In genomic region chr4:170698334-170698733, GRCh38 we compare ENCODE assay signal across 14 cellular contexts.
DNase-seq lines count a peak whose midpoint lies in the region; ATAC-seq and TF ChIP-seq lines count a peak whose summit lies in the region.
"Had no signal": no experiment of that assay in that cellular context is flagged by ENCODE, and none has a peak within 500 bp of the region (broad histone marks: within the 10 kb centered on the region; RNA-seq: fewer than 3 reads in every experiment).

No MANE protein-coding gene starts in this region.

- no peaks in the 10 kb centered on the region for H3K4me1 Mint-ChIP-seq in HFFc6 (ENCODE audit: low read depth)
- H3K4me1 Mint-ChIP-seq: activated CD4-positive, alpha-beta T cell treated with anti-CD3 and anti-CD28 coated beads, Interleukin-2, amount 10 ng/mL, durations not matched to agents 24 days and 14 days had no signal

- peak overlapping the region; percentile 53 for H3K4me3 ChIP-seq in GM12865 (ENCODE audit: low read depth, low read length)
- H3K4me3 ChIP-seq: cardiac muscle cell had no signal

- DNase-seq in GM12865 (ENCODE audit: low read depth): peak; percentile 57
- DNase-seq in activated CD8-positive, alpha-beta memory T cell treated with anti-CD3 and anti-CD28 coated beads, Interleukin-2, amount 50 U/mL, for 4 hours: no peak
- no peak for DNase-seq in HFFc6
- DNase-seq in anterior cingulate cortex (lab: John Stamatoyannopoulos, UW): no peak
- no peak for DNase-seq in HK-2 (ENCODE audit: unreplicated experiment)
- DNase-seq: activated CD4-positive, alpha-beta T cell treated with anti-CD3 and anti-CD28 coated beads, Interleukin-2, amount 10 ng/mL, durations not matched to agents 24 days and 14 days; DMS 273 treated with DMSO at 0.1 percent for 48 hours; hippocampal formation; nucleus accumbens had no signal

- H3K9me3 Mint-ChIP-seq in HFFc6: peaks cover 45% of the 10 kb centered on the region
- H3K9me3 Mint-ChIP-seq: activated CD4-positive, alpha-beta T cell treated with anti-CD3 and anti-CD28 coated beads, Interleukin-2, amount 10 ng/mL, durations not matched to agents 24 days and 14 days; T-helper 1 cell treated with Interleukin-12 subunit alpha and Interleukin-12 subunit beta and Interleukin-4 antibody, amounts not matched to agents 30 μg/mL and 1 μg/mL, for 36 hours had no signal

- H3K27me3 Mint-ChIP-seq in HFFc6 (ENCODE audit: insufficient read depth): no peaks in the 10 kb centered on the region
- H3K27me3 Mint-ChIP-seq: activated CD4-positive, alpha-beta T cell treated with anti-CD3 and anti-CD28 coated beads, Interleukin-2, amount 10 ng/mL, durations not matched to agents 24 days and 14 days had no signal

- no peak overlapping the region for H3K4me3 Mint-ChIP-seq in HFFc6
- H3K4me3 Mint-ChIP-seq: activated CD4-positive, alpha-beta T cell treated with anti-CD3 and anti-CD28 coated beads, Interleukin-2, amount 10 ng/mL, durations not matched to agents 24 days and 14 days; T-helper 1 cell treated with Interleukin-12 subunit alpha and Interleukin-12 subunit beta and Interleukin-4 antibody, amounts not matched to agents 30 μg/mL and 1 μg/mL, for 36 hours had no signal

- peak; percentile 55 for ATAC-seq in GM19438 (IDR thresholded peaks at IDR 0.05; ENCODE audit: low read depth, unreplicated experiment)
- ATAC-seq in HG02798 (IDR thresholded peaks at IDR 0.05; ENCODE audit: poor library complexity, unreplicated experiment): peak; percentile 72
- peak; percentile 76 for ATAC-seq in HG03432 (IDR thresholded peaks at IDR 0.05; ENCODE audit: unreplicated experiment)

- H3K27ac Mint-ChIP-seq in HFFc6: no peak overlapping the region
- H3K27ac Mint-ChIP-seq: activated CD4-positive, alpha-beta T cell treated with anti-CD3 and anti-CD28 coated beads, Interleukin-2, amount 10 ng/mL, durations not matched to agents 24 days and 14 days; T-helper 1 cell treated with Interleukin-12 subunit alpha and Interleukin-12 subunit beta and Interleukin-4 antibody, amounts not matched to agents 30 μg/mL and 1 μg/mL, for 36 hours had no signal

- no peaks in the 10 kb centered on the region for H3K36me3 Mint-ChIP-seq in HFFc6 (ENCODE audit: low read depth)

- no peak for TF ChIP-seq CTCF in GM12865 (IDR thresholded peaks at IDR 0.05; ENCODE audit: insufficient read depth, low read depth, low read length, missing control alignments)
- no peak for TF ChIP-seq CTCF in HFFc6 (IDR thresholded peaks at IDR 0.05)
